8 cellular contexts compared by ENCODE assay signal in genomic region chr1:1020000-1020404, GRCh38. TPM values are rescaled to one million over a fixed set of nuclear protein-coding genes. Genes with fewer than 3 reads are reported as not detected.
DNase-seq lines count a peak whose midpoint lies in the region; ATAC-seq and TF ChIP-seq lines count a peak whose summit lies in the region.

Gene AGRN (plus strand): TSS chr1:1020120. CDS start chr1:1020173, 53 bp downstream.

- H3K27me3 ChIP-seq in kidney epithelial cell (ENCODE audit: control insufficient read depth, insufficient read depth, low read length), result no peaks in the 10 kb centered on the region

- H3K9me3 Mint-ChIP-seq in brain, result peaks cover 0 to 6% (median 0%) of the 10 kb centered on the region in 5 experiments
- H3K9me3 Mint-ChIP-seq in stimulated activated naive CD8-positive, alpha-beta T cell treated with anti-CD3 and anti-CD28 coated beads, Interleukin-15, Interleukin-2, amounts not matched to agents 100 ng/mL and 50 ng/mL, for 24 hours, result no peaks in the 10 kb centered on the region

- ATAC-seq in GM21528 (IDR thresholded peaks at IDR 0.05; ENCODE audit: low FRiP score, unreplicated experiment) (peak; percentile 26), HG03097 (IDR thresholded peaks at IDR 0.05; ENCODE audit: low FRiP score, unreplicated experiment) (no peak)

- no peak for TF ChIP-seq CTCF in brain (conservative IDR thresholded peaks at IDR 0.05)
- TF ChIP-seq CTCF in kidney epithelial cell (IDR thresholded peaks at IDR 0.05; ENCODE audit: insufficient read depth, low read length, poor library complexity, severe bottlenecking), result no peak

- DNase-seq in GM03348 (ENCODE audit: low spot score) (peak; percentile 92), kidney epithelial cell (ENCODE audit: low read depth) (no peak), cerebellar cortex (ENCODE audit: low spot score) (no peak)

- peaks cover 3% of the 10 kb centered on the region for H3K36me3 ChIP-seq in kidney epithelial cell (ENCODE audit: control insufficient read depth, insufficient read depth, low read length)

- H3K36me3 Mint-ChIP-seq in brain, result no peaks in the 10 kb centered on the region
- H3K36me3 Mint-ChIP-seq in stimulated activated naive CD8-positive, alpha-beta T cell treated with anti-CD3 and anti-CD28 coated beads, Interleukin-15, Interleukin-2, amounts not matched to agents 100 ng/mL and 50 ng/mL, for 24 hours (ENCODE audit: low read depth), result no peaks in the 10 kb centered on the region

- H3K4me3 Mint-ChIP-seq in brain, result peak within 1 kb of the TSS; percentile 76 to 81 (median 79)
- peak within 1 kb of the TSS; percentile 56 for H3K4me3 Mint-ChIP-seq in stimulated activated naive CD8-positive, alpha-beta T cell treated with anti-CD3 and anti-CD28 coated beads, Interleukin-15, Interleukin-2, amounts not matched to agents 100 ng/mL and 50 ng/mL, for 24 hours

- H3K4me1 Mint-ChIP-seq in brain, result peaks cover 33% of the 10 kb centered on the region
- peaks cover 13% of the 10 kb centered on the region for H3K4me1 Mint-ChIP-seq in stimulated activated naive CD8-positive, alpha-beta T cell treated with anti-CD3 and anti-CD28 coated beads, Interleukin-15, Interleukin-2, amounts not matched to agents 100 ng/mL and 50 ng/mL, for 24 hours (ENCODE audit: low read depth)

- peak within 1 kb of the TSS; percentile 84 for H3K4me3 ChIP-seq in kidney epithelial cell (ENCODE audit: low read depth, low read length)

- H3K27me3 Mint-ChIP-seq in brain, result no peaks in the 10 kb centered on the region
- H3K27me3 Mint-ChIP-seq in stimulated activated naive CD8-positive, alpha-beta T cell treated with anti-CD3 and anti-CD28 coated beads, Interleukin-15, Interleukin-2, amounts not matched to agents 100 ng/mL and 50 ng/mL, for 24 hours, result no peaks in the 10 kb centered on the region

- no peak for TF ChIP-seq EP300 in Ishikawa (IDR thresholded peaks at IDR 0.05; ENCODE audit: borderline replicate concordance)

- H3K27ac Mint-ChIP-seq in brain, result peak within 1 kb of the TSS in 2 of 5 experiments; percentile 49 to 79
- H3K27ac Mint-ChIP-seq in stimulated activated naive CD8-positive, alpha-beta T cell treated with anti-CD3 and anti-CD28 coated beads, Interleukin-15, Interleukin-2, amounts not matched to agents 100 ng/mL and 50 ng/mL, for 24 hours, result no peak within 1 kb of the TSS

- no peak for TF ChIP-seq RAD21 in Ishikawa (IDR thresholded peaks at IDR 0.05; ENCODE audit: low read depth)

TF ChIP-seq in Ishikawa, 13 proteins besides CTCF, POLR2A, EP300 and RAD21:
- TF ChIP-seq CREB1 (IDR thresholded peaks at IDR 0.05; ENCODE audit: low read depth), result no peak
- TF ChIP-seq TEAD4 (IDR thresholded peaks at IDR 0.05), result no peak
- no peak for TF ChIP-seq REST (IDR thresholded peaks at IDR 0.05; ENCODE audit: low read depth)
- TF ChIP-seq EGR1 (IDR thresholded peaks at IDR 0.05), result no peak
- TF ChIP-seq YY1 (IDR thresholded peaks at IDR 0.05; ENCODE audit: low read depth), result no peak
- no peak for TF ChIP-seq NFIC (IDR thresholded peaks at IDR 0.05)
- TF ChIP-seq MAX (IDR thresholded peaks at IDR 0.05), result peak; percentile 14; the same call in 1 of the 2 replicates
- TF ChIP-seq, protein P1, sequence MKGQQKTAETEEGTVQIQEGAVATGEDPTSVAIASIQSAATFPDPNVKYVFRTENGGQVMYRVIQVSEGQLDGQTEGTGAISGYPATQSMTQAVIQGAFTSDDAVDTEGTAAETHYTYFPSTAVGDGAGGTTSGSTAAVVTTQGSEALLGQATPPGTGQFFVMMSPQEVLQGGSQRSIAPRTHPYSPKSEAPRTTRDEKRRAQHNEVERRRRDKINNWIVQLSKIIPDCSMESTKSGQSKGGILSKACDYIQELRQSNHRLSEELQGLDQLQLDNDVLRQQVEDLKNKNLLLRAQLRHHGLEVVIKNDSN (IDR thresholded peaks at IDR 0.05), result no peak

RNA-seq across cellular contexts. Expression of gene AGRN, which starts in this region (rescaled TPM):
- 37.8 TPM for polyA plus RNA-seq in brain (ENCODE audit: insufficient read depth, low read depth, low replicate concordance)
- 479 and 617 TPM in 2 replicates for total RNA-seq in kidney epithelial cell
